ENCODE assay signal across 15 cellular contexts in the genomic region with DNA sequence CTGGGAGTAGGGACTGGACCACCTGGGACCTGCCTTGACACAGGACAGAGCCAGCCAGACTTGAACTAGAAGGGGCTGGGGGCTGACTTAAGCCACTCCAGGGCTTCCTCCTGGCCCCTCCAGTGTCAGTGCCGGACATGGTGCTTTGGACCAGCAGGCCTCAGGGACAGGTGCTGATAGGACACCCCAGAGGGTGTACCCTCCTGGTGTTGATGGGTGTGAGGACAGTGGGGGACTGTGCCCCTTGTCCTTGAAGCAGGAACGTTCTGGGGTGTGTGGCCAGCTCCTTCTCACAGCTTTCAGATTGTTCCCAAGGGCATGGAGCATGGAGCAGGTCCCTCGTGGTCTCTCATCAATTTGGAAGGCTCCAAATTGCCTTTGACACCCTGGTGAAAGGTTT. TPM values are rescaled to one million over a fixed set of nuclear protein-coding genes. Genes with fewer than 3 reads are reported as not detected.
"Had no signal": no experiment of that assay in that cellular context is flagged by ENCODE, and none has a peak within 500 bp of the region (broad histone marks: within the 10 kb centered on the region; RNA-seq: fewer than 3 reads in every experiment).

No MANE protein-coding gene starts in this region.

- H3K4me3 ChIP-seq: heart right ventricle, lung, spleen, vagina had no signal

- H3K36me3 ChIP-seq: heart right ventricle, spleen, vagina had no signal

- H3K9me3 ChIP-seq: heart right ventricle, spleen, vagina had no signal

- H3K4me1 ChIP-seq: heart right ventricle had no signal

- DNase-seq: activated CD4-positive, alpha-beta T cell treated with anti-CD3 and anti-CD28 coated beads, Interleukin-2, amount 10 ng/mL, durations not matched to agents 7 days and 5 days; activated CD8-positive, alpha-beta memory T cell treated with anti-CD3 and anti-CD28 coated beads, Interleukin-2, amount 50 U/mL, for 48 hours; activated effector memory CD4-positive, alpha-beta T cell treated with Interleukin-2 at 50 U/mL for 16 hours; activated naive CD4-positive, alpha-beta T cell treated with anti-CD3 and anti-CD28 coated beads, Interleukin-2, amount 10 ng/mL, durations not matched to agents 7 days and 5 days; activated T-cell treated with anti-CD3 and anti-CD28 coated beads, Interleukin-2, amount 50 U/mL, for 48 hours; heart right ventricle; kidney glomerular epithelial cell; spleen; stimulated activated CD4-positive, alpha-beta T cell treated with anti-CD3 and anti-CD28 coated beads, Interleukin-4, amount 100 ng/mL, for 4 hours; stimulated activated naive B cell treated with anti-CD40 and anti-IgM and Interleukin-4, amounts not matched to agents 10 μg/mL and 1 μg/mL and 100 μg/mL, for 72 hours; T-helper 1 cell had no signal

- H3K27ac ChIP-seq: heart right ventricle, spleen, vagina had no signal

- H3K27me3 ChIP-seq: vagina had no signal

- ATAC-seq: activated CD4-positive, CD25-positive, alpha-beta regulatory T cell treated with anti-CD3 and anti-CD28 coated beads, Interleukin-2, amount 50 U/mL, for 24 hours; stimulated activated naive B cell treated with anti-CD40 and anti-IgM and Interleukin-4, amounts not matched to agents 10 μg/mL and 1 μg/mL and 100 μg/mL, for 72 hours had no signal

RNA-seq across cellular contexts. Expression of a gene that starts 6.8 kb away (rescaled TPM):
- total RNA-seq: subcutaneous adipose tissue had no signal
